25 cellular contexts compared by ENCODE assay signal in genomic region chr6:40371621-40372020, GRCh38.
DNase-seq lines count a peak whose midpoint lies in the region; ATAC-seq and TF ChIP-seq lines count a peak whose summit lies in the region.
"Had no signal": no experiment of that assay in that cellular context is flagged by ENCODE, and none has a peak within 500 bp of the region (broad histone marks: within the 10 kb centered on the region; RNA-seq: fewer than 3 reads in every experiment).

No MANE protein-coding gene starts in this region.

- peaks cover 4% of the 10 kb centered on the region for H3K9me3 Mint-ChIP-seq in activated naive CD4-positive, alpha-beta T cell treated with anti-CD3 and anti-CD28 coated beads for 36 hours
- H3K9me3 Mint-ChIP-seq in activated naive CD4-positive, alpha-beta T cell treated with anti-CD3 and anti-CD28 coated beads, Interleukin-2, amount 50 U/mL, for 72 hours = peaks cover 3 to 5% of the 10 kb centered on the region in 2 donors
- H3K9me3 Mint-ChIP-seq in immature natural killer cell = peaks cover 0 to 20% (median 8%) of the 10 kb centered on the region in 6 donors
- H3K9me3 Mint-ChIP-seq: CD8-positive, alpha-beta T cell had no signal

- H3K9me3 ChIP-seq in upper lobe of right lung = no peaks in the 10 kb centered on the region
- H3K9me3 ChIP-seq: BE2C had no signal

- H3K27ac ChIP-seq in upper lobe of right lung = no peak overlapping the region
- H3K27ac ChIP-seq: hepatocyte, lower lobe of right lung, sigmoid colon, SK-N-MC had no signal

- H3K4me3 Mint-ChIP-seq in activated naive CD4-positive, alpha-beta T cell treated with anti-CD3 and anti-CD28 coated beads for 36 hours = no peak overlapping the region
- peak overlapping the region; percentile 13 to 79 (median 59) for H3K4me3 Mint-ChIP-seq in immature natural killer cell
- H3K4me3 Mint-ChIP-seq: CD8-positive, alpha-beta T cell; naive thymus-derived CD8-positive, alpha-beta T cell had no signal

- no peak overlapping the region for H3K4me3 ChIP-seq in upper lobe of right lung
- H3K4me3 ChIP-seq: hepatocyte, lower lobe of right lung, sigmoid colon, SK-N-MC had no signal

- H3K27me3 Mint-ChIP-seq in activated naive CD4-positive, alpha-beta T cell treated with anti-CD3 and anti-CD28 coated beads for 36 hours (ENCODE audit: low read depth) = no peaks in the 10 kb centered on the region
- peaks cover 0 to 3% (median 0%) of the 10 kb centered on the region in 3 donors for H3K27me3 Mint-ChIP-seq in immature natural killer cell (ENCODE audit: low read depth in 3 of 3)

- ATAC-seq in activated naive CD4-positive, alpha-beta T cell treated with anti-CD3 and anti-CD28 coated beads, Interleukin-2, amount 50 U/mL, for 72 hours = peak; percentile 83 to 91
- ATAC-seq in HG03095 (IDR thresholded peaks at IDR 0.05; ENCODE audit: unreplicated experiment) (no peak), upper lobe of right lung (no peak)
- ATAC-seq: CD8-positive, alpha-beta T cell; lower lobe of right lung; naive thymus-derived CD8-positive, alpha-beta T cell had no signal

- no peak for DNase-seq in activated naive CD4-positive, alpha-beta T cell treated with anti-CD3 and anti-CD28 coated beads for 36 hours
- DNase-seq in activated naive CD4-positive, alpha-beta T cell (lab: John Stamatoyannopoulos, UW) = no peak
- DNase-seq in OCI-M1 (lab: John Stamatoyannopoulos, UW) = peak; percentile 46
- no peak for DNase-seq in activated naive CD4-positive, alpha-beta T cell treated with anti-CD3 and anti-CD28 coated beads, Interleukin-2, amount 50 U/mL, for 72 hours (ENCODE audit: low spot score in 2 of 2)
- peak in 1 of 3 donors; percentile 20 for DNase-seq in immature natural killer cell
- no peak for DNase-seq in upper lobe of right lung
- DNase-seq in DMS79 treated with DMSO at 0.1 percent for 48 hours (lab: John Stamatoyannopoulos, UW) = no peak
- DNase-seq: activated CD4-positive, CD25-positive, alpha-beta regulatory T cell; BE2C; CD8-positive, alpha-beta T cell; central memory CD4-positive, alpha-beta T cell; dermis blood vessel endothelial cell; EL; lower lobe of right lung; naive thymus-derived CD8-positive, alpha-beta T cell; NCI-H1092; NCI-H187; NCI-H2171 treated with DMSO at 0.1 percent for 48 hours; NCI-H524 treated with DMSO at 0.1 percent for 48 hours; sigmoid colon; stimulated activated CD4-positive, alpha-beta T cell treated with anti-CD3 and anti-CD28 coated beads, Interleukin-4, amount 100 ng/mL, for 1 hour; trophoblast cell had no signal

- H3K4me1 Mint-ChIP-seq in activated naive CD4-positive, alpha-beta T cell treated with anti-CD3 and anti-CD28 coated beads for 36 hours (ENCODE audit: low read depth) = peaks cover 11% of the 10 kb centered on the region
- peaks cover 59 to 68% of the 10 kb centered on the region in 2 donors for H3K4me1 Mint-ChIP-seq in immature natural killer cell

- intact Hi-C loops in activated naive CD4-positive, alpha-beta T cell treated with anti-CD3 and anti-CD28 coated beads for 36 hours (cut with micrococcal nuclease) = no loop called here
- intact Hi-C loops in upper lobe of right lung (cut with DNase I) = no loop called here

- CTCF ChIA-PET in activated naive CD4-positive, alpha-beta T cell treated with anti-CD3 and anti-CD28 coated beads for 36 hours (lab: Charles Lee) = no interaction called here

- peak overlapping the region; percentile 63 for H3K27ac Mint-ChIP-seq in activated naive CD4-positive, alpha-beta T cell treated with anti-CD3 and anti-CD28 coated beads for 36 hours
- H3K27ac Mint-ChIP-seq in activated naive CD4-positive, alpha-beta T cell treated with anti-CD3 and anti-CD28 coated beads, Interleukin-2, amount 50 U/mL, for 72 hours = no peak overlapping the region
- H3K27ac Mint-ChIP-seq in immature natural killer cell = peak overlapping the region; percentile 64 to 92 (median 88)
- H3K27ac Mint-ChIP-seq: CD8-positive, alpha-beta T cell had no signal

- no peaks in the 10 kb centered on the region for H3K27me3 ChIP-seq in upper lobe of right lung
- H3K27me3 ChIP-seq: BE2C, hepatocyte, sigmoid colon had no signal

- H3K36me3 Mint-ChIP-seq in activated naive CD4-positive, alpha-beta T cell treated with anti-CD3 and anti-CD28 coated beads for 36 hours (ENCODE audit: low read depth) = no peaks in the 10 kb centered on the region
- H3K36me3 Mint-ChIP-seq in activated naive CD4-positive, alpha-beta T cell treated with anti-CD3 and anti-CD28 coated beads, Interleukin-2, amount 50 U/mL, for 72 hours = peaks cover 4 to 6% of the 10 kb centered on the region in 2 donors
- H3K36me3 Mint-ChIP-seq in immature natural killer cell = peaks cover 0 to 7% (median 2%) of the 10 kb centered on the region in 3 donors
- H3K36me3 Mint-ChIP-seq: CD8-positive, alpha-beta T cell; naive thymus-derived CD8-positive, alpha-beta T cell had no signal

- no peak for TF ChIP-seq CTCF in upper lobe of right lung (IDR thresholded peaks at IDR 0.05)

- H3K4me1 ChIP-seq in upper lobe of right lung = no peaks in the 10 kb centered on the region
- H3K4me1 ChIP-seq: BE2C, lower lobe of right lung, sigmoid colon had no signal

- H3K36me3 ChIP-seq in upper lobe of right lung = no peaks in the 10 kb centered on the region
- H3K36me3 ChIP-seq: BE2C, lower lobe of right lung, sigmoid colon had no signal

Comparison
In these comparisons a context has a peak if more than half of its experiments do, and no peak if none do; other contexts are left out.
1. H3K27ac Mint-ChIP-seq: peak in activated naive CD4-positive, alpha-beta T cell treated with anti-CD3 and anti-CD28 coated beads for 36 hours (single experiment) and immature natural killer cell (6 of 6); none in activated naive CD4-positive, alpha-beta T cell treated with anti-CD3 and anti-CD28 coated beads, Interleukin-2, amount 50 U/mL, for 72 hours (0 of 2).
2. ATAC-seq: peak in activated naive CD4-positive, alpha-beta T cell treated with anti-CD3 and anti-CD28 coated beads, Interleukin-2, amount 50 U/mL, for 72 hours (2 of 2); none in HG03095 (single experiment) and upper lobe of right lung (single experiment).